23 cellular contexts compared by ENCODE assay signal in genomic region chr2:200089756-200090109, GRCh38.
DNase-seq lines count a peak whose midpoint lies in the region; ATAC-seq and TF ChIP-seq lines count a peak whose summit lies in the region.
"Had no signal": no experiment of that assay in that cellular context is flagged by ENCODE, and none has a peak within 500 bp of the region (broad histone marks: within the 10 kb centered on the region; RNA-seq: fewer than 3 reads in every experiment).

No MANE protein-coding gene starts in this region.

- H3K56ac ChIP-seq in H9 (ENCODE audit: insufficient read length, low read depth, low read length), result no peak overlapping the region

- CTCF ChIA-PET in activated CD8-positive, alpha-beta memory T cell treated with anti-CD3 and anti-CD28 coated beads, Interleukin-2, amount 10 ng/mL, durations not matched to agents 7 days and 5 days (lab: Charles Lee), result no interaction called here

- H3K4me1 ChIP-seq in H9 (ENCODE audit: insufficient read depth, low read length) (peaks cover 11% of the 10 kb centered on the region; the same call in 1 of the 2 replicates), HAP-1 (no peaks in the 10 kb centered on the region)
- H3K4me1 ChIP-seq: A549 had no signal

- in situ Hi-C loops in HAP-1 (cut with MboI; ENCODE audit: low sequenced_read_pairs), result no loop called here

- no peak overlapping the region for H3K9ac ChIP-seq in H9 (ENCODE audit: extremely low read depth, insufficient read length, low read length)
- H3K9ac ChIP-seq: GM23248 had no signal

- no peaks in the 10 kb centered on the region for H3K23me2 ChIP-seq in H9 (ENCODE audit: insufficient read length, low read depth, low read length, poor library complexity, severe bottlenecking)

- ATAC-seq in activated CD8-positive, alpha-beta memory T cell treated with anti-CD3 and anti-CD28 coated beads, Interleukin-2, amount 10 ng/mL, durations not matched to agents 7 days and 5 days, result no peak
- ATAC-seq: A549, HCT116, K562 had no signal

- DNase-seq in H9 (no peak), progenitor cell of endocrine pancreas (ENCODE audit: low spot score, unreplicated experiment) (no peak), NCI-H1436 (lab: John Stamatoyannopoulos, UW) (no peak), HAP-1 (ENCODE audit: low spot score in 2 of 2) (no peak)
- no peak for DNase-seq in activated CD8-positive, alpha-beta memory T cell treated with anti-CD3 and anti-CD28 coated beads, Interleukin-2, amount 10 ng/mL, durations not matched to agents 7 days and 5 days
- DNase-seq in stimulated activated CD4-positive, alpha-beta T cell treated with anti-CD3 and anti-CD28 coated beads, Interleukin-1b, Interleukin-23, amount 100 ng/mL, for 48 hours, result no peak
- DNase-seq: AML-193; CD4-positive, alpha-beta memory T cell; COR-L47; DMS53; Kasumi-1; NCI-H1092 treated with DMSO at 0.1 percent for 48 hours; NCI-H1436 treated with DMSO at 0.1 percent for 48 hours; NCI-H187 treated with DMSO at 0.1 percent for 48 hours; NCI-H526 treated with DMSO at 0.1 percent for 48 hours; RPMI8226; SHP77 had no signal

- H3K36me3 Mint-ChIP-seq in H9 (ENCODE audit: insufficient read depth in 1 of 3, low read depth in 3 of 3), result no peaks in the 10 kb centered on the region; a peak in 1 of 7 replicates
- H3K36me3 Mint-ChIP-seq in nephron (ENCODE audit: low read depth), result no peaks in the 10 kb centered on the region
- no peaks in the 10 kb centered on the region for H3K36me3 Mint-ChIP-seq in progenitor cell of endocrine pancreas (ENCODE audit: insufficient read depth)
- H3K36me3 Mint-ChIP-seq in activated CD8-positive, alpha-beta memory T cell treated with anti-CD3 and anti-CD28 coated beads, Interleukin-2, amount 10 ng/mL, durations not matched to agents 7 days and 5 days, result no peaks in the 10 kb centered on the region
- H3K36me3 Mint-ChIP-seq: CD4-positive, alpha-beta memory T cell had no signal

- H4K20me1 ChIP-seq in H9 (ENCODE audit: control insufficient read depth, insufficient read depth, insufficient read length), result no peaks in the 10 kb centered on the region

- no peak overlapping the region for H3K27ac ChIP-seq in H9 (ENCODE audit: insufficient read length, low read depth, low read length)
- H3K27ac ChIP-seq in cingulate gyrus (ENCODE audit: low read depth, low read length), result peak overlapping the region; percentile 71
- H3K27ac ChIP-seq: A549, GM23248 had no signal

- H3K4me3 ChIP-seq in HAP-1, result no peak overlapping the region
- H3K4me3 ChIP-seq: A549, GM23248, K562 had no signal

- no peak overlapping the region for H2BK20ac ChIP-seq in H9 (ENCODE audit: low read depth, low read length, poor library complexity, severe bottlenecking)

- peak overlapping the region; percentile 1 for H2BK120ac ChIP-seq in H9 (ENCODE audit: low read depth, low read length, poor library complexity, severe bottlenecking)

- H3K27me3 Mint-ChIP-seq in H9 (ENCODE audit: low read depth), result peaks cover 2% of the 10 kb centered on the region; the same call in 1 of the 2 replicates
- no peaks in the 10 kb centered on the region for H3K27me3 Mint-ChIP-seq in nephron (ENCODE audit: low read depth)
- H3K27me3 Mint-ChIP-seq in progenitor cell of endocrine pancreas, result no peaks in the 10 kb centered on the region
- H3K27me3 Mint-ChIP-seq in activated CD8-positive, alpha-beta memory T cell treated with anti-CD3 and anti-CD28 coated beads, Interleukin-2, amount 10 ng/mL, durations not matched to agents 7 days and 5 days, result peaks cover 24% of the 10 kb centered on the region

- H3K79me1 ChIP-seq in H9 (ENCODE audit: insufficient read depth, low read depth, low read length, poor library complexity, severe bottlenecking), result no peaks in the 10 kb centered on the region

- H3K4me3 Mint-ChIP-seq in H9, result no peak overlapping the region
- no peak overlapping the region for H3K4me3 Mint-ChIP-seq in nephron
- H3K4me3 Mint-ChIP-seq in progenitor cell of endocrine pancreas (ENCODE audit: low read depth), result no peak overlapping the region
- H3K4me3 Mint-ChIP-seq in activated CD8-positive, alpha-beta memory T cell treated with anti-CD3 and anti-CD28 coated beads, Interleukin-2, amount 10 ng/mL, durations not matched to agents 7 days and 5 days, result no peak overlapping the region
- H3K4me3 Mint-ChIP-seq: CD4-positive, alpha-beta memory T cell had no signal

- no peak overlapping the region for H3K23ac ChIP-seq in H9 (ENCODE audit: insufficient read length, low read depth, low read length)

- no peak overlapping the region for H2AFZ ChIP-seq in H9 (ENCODE audit: low read length)
- H2AFZ ChIP-seq: GM23248 had no signal

- H3K9me3 ChIP-seq in H9 (ENCODE audit: control insufficient read depth, low read depth, low read length) (no peaks in the 10 kb centered on the region), HAP-1 (no peaks in the 10 kb centered on the region)
- H3K9me3 ChIP-seq: A549 had no signal

- H3K4me2 ChIP-seq in H9 (ENCODE audit: insufficient read depth, insufficient read length, low read length), result no peak overlapping the region
- H3K4me2 ChIP-seq: A549 had no signal

- H3K27ac Mint-ChIP-seq in H9, result 0 out of 7 replicates have a peak overlapping the region, but pooled peaks of 1 of the 3 experiments have one; percentile 2
- peak overlapping the region in 2 of 3 experiments; percentile 28 to 30 for H3K27ac Mint-ChIP-seq in nephron
- H3K27ac Mint-ChIP-seq in progenitor cell of endocrine pancreas, result peak overlapping the region; percentile 72
- H3K27ac Mint-ChIP-seq in activated CD8-positive, alpha-beta memory T cell treated with anti-CD3 and anti-CD28 coated beads, Interleukin-2, amount 10 ng/mL, durations not matched to agents 7 days and 5 days, result no peak overlapping the region
- H3K27ac Mint-ChIP-seq: CD4-positive, alpha-beta memory T cell had no signal

- H3K9me3 Mint-ChIP-seq in H9, result no peaks in the 10 kb centered on the region; a peak in 1 of 5 replicates
- no peaks in the 10 kb centered on the region for H3K9me3 Mint-ChIP-seq in nephron
- H3K9me3 Mint-ChIP-seq in progenitor cell of endocrine pancreas (ENCODE audit: low read depth), result no peaks in the 10 kb centered on the region
- no peaks in the 10 kb centered on the region for H3K9me3 Mint-ChIP-seq in activated CD8-positive, alpha-beta memory T cell treated with anti-CD3 and anti-CD28 coated beads, Interleukin-2, amount 10 ng/mL, durations not matched to agents 7 days and 5 days (ENCODE audit: low read depth)
- H3K9me3 Mint-ChIP-seq: CD4-positive, alpha-beta memory T cell had no signal

- H3K4me1 Mint-ChIP-seq in H9, result peaks cover 37 to 39% of the 10 kb centered on the region in 2 experiments
- H3K4me1 Mint-ChIP-seq in nephron, result peaks cover 30% of the 10 kb centered on the region
- peaks cover 63% of the 10 kb centered on the region for H3K4me1 Mint-ChIP-seq in progenitor cell of endocrine pancreas (ENCODE audit: low read depth)
- H3K4me1 Mint-ChIP-seq in activated CD8-positive, alpha-beta memory T cell treated with anti-CD3 and anti-CD28 coated beads, Interleukin-2, amount 10 ng/mL, durations not matched to agents 7 days and 5 days, result no peaks in the 10 kb centered on the region
- H3K4me1 Mint-ChIP-seq: CD4-positive, alpha-beta memory T cell had no signal

- H2BK12ac ChIP-seq in H9 (ENCODE audit: insufficient read length, low read depth, low read length), result no peak overlapping the region

- no peak for TF ChIP-seq CTCF in H9 (conservative IDR thresholded peaks at IDR 0.05)
- TF ChIP-seq CTCF in nephron (IDR thresholded peaks at IDR 0.05; ENCODE audit: unreplicated experiment in 3 of 3), result no peak
- no peak for TF ChIP-seq CTCF in progenitor cell of endocrine pancreas (IDR thresholded peaks at IDR 0.05; ENCODE audit: unreplicated experiment)

- H3T11ph ChIP-seq in H9 (ENCODE audit: low read length), result no peak overlapping the region

- H3K27me3 ChIP-seq in H9 (ENCODE audit: insufficient read depth, low read length) (no peaks in the 10 kb centered on the region), HAP-1 (ENCODE audit: low read depth) (no peaks in the 10 kb centered on the region)

- H3K14ac ChIP-seq in H9 (ENCODE audit: insufficient read depth, low read length), result no peak overlapping the region

- no peak overlapping the region for H2AK5ac ChIP-seq in H9 (ENCODE audit: insufficient read length, low read length)

- H4K91ac ChIP-seq in H9 (ENCODE audit: insufficient read length, low read depth, low read length), result no peak overlapping the region

- no peaks in the 10 kb centered on the region for H3K36me3 ChIP-seq in HAP-1 (replicated peaks)

- no peak overlapping the region for H3K4ac ChIP-seq in H9 (ENCODE audit: low read depth, low read length)

- H3K18ac ChIP-seq in H9 (ENCODE audit: insufficient read length, low read depth, low read length), result no peak overlapping the region

- H3K79me2 ChIP-seq in H9 (ENCODE audit: insufficient read depth, low read length), result no peaks in the 10 kb centered on the region

- WGBS in H9 (ENCODE audit: extremely low coverage, insufficient read length, low lambda C conversion rate), result no CpG with 5 or more reads among the region's 6 CpGs

- no peak overlapping the region for H4K8ac ChIP-seq in H9 (replicated peaks; ENCODE audit: insufficient read length, low read depth, low read length)

- H4K5ac ChIP-seq in H9 (ENCODE audit: insufficient read length, low read depth, low read length), result no peak overlapping the region

- no peak overlapping the region for H2BK5ac ChIP-seq in H9 (ENCODE audit: insufficient read length, low read length)

- no peak overlapping the region for H2BK15ac ChIP-seq in H9 (ENCODE audit: low read depth, low read length)
